ENCODE assay signal across 8 cellular contexts in genomic region chr5:37774912-37775483, GRCh38.
DNase-seq lines count a peak whose midpoint lies in the region; ATAC-seq and TF ChIP-seq lines count a peak whose summit lies in the region.

No MANE protein-coding gene starts in this region.

- H3K4me3 ChIP-seq in endodermal cell (ENCODE audit: low read length): no peak overlapping the region

- intact Hi-C loops in activated CD4-positive, alpha-beta T cell treated with anti-CD3 and anti-CD28 coated beads, Interleukin-2, amount 10 ng/mL, durations not matched to agents 24 days and 14 days (cut with micrococcal nuclease): no loop called here

- H3K27me3 Mint-ChIP-seq in activated CD4-positive, alpha-beta T cell treated with anti-CD3 and anti-CD28 coated beads, Interleukin-2, amount 10 ng/mL, durations not matched to agents 24 days and 14 days: no peaks in the 10 kb centered on the region
- H3K27me3 Mint-ChIP-seq in endodermal cell (ENCODE audit: insufficient read depth): no peaks in the 10 kb centered on the region

- no peak overlapping the region for H3K9ac ChIP-seq in endodermal cell (ENCODE audit: extremely low read depth, low read length, poor library complexity, severe bottlenecking)

- no peaks in the 10 kb centered on the region for H3K36me3 ChIP-seq in endodermal cell (ENCODE audit: control insufficient read depth, insufficient read depth, low read length)

- peak; percentile 85 for TF ChIP-seq CTCF in endodermal cell (conservative IDR thresholded peaks at IDR 0.05)

- peaks cover 12% of the 10 kb centered on the region for H3K9me3 ChIP-seq in endodermal cell (ENCODE audit: control insufficient read depth, low read length)

- WGBS in endodermal cell (ENCODE audit: insufficient coverage in 1 of 2, insufficient read length in 1 of 2), 2 experiments: 92% methylated on average over 9 of the region's 9 CpGs

- H3K4me1 ChIP-seq in endodermal cell (ENCODE audit: control insufficient read depth, insufficient read depth, low read length): no peaks in the 10 kb centered on the region

- H3K4me1 Mint-ChIP-seq in activated CD4-positive, alpha-beta T cell treated with anti-CD3 and anti-CD28 coated beads, Interleukin-2, amount 10 ng/mL, durations not matched to agents 24 days and 14 days: no peaks in the 10 kb centered on the region
- no peaks in the 10 kb centered on the region for H3K4me1 Mint-ChIP-seq in endodermal cell

- no peak overlapping the region for H3K27ac ChIP-seq in endodermal cell (ENCODE audit: low read depth, low read length)

- H3K36me3 Mint-ChIP-seq in activated CD4-positive, alpha-beta T cell treated with anti-CD3 and anti-CD28 coated beads, Interleukin-2, amount 10 ng/mL, durations not matched to agents 24 days and 14 days (ENCODE audit: low read depth): no peaks in the 10 kb centered on the region
- H3K36me3 Mint-ChIP-seq in endodermal cell (ENCODE audit: low read depth): peaks cover 4% of the 10 kb centered on the region

- no peak for ATAC-seq in GM18873 (IDR thresholded peaks at IDR 0.05; ENCODE audit: low FRiP score, unreplicated experiment)
- ATAC-seq in GM21619 (IDR thresholded peaks at IDR 0.05; ENCODE audit: unreplicated experiment): no peak

- no peak overlapping the region for H3K27ac Mint-ChIP-seq in activated CD4-positive, alpha-beta T cell treated with anti-CD3 and anti-CD28 coated beads, Interleukin-2, amount 10 ng/mL, durations not matched to agents 24 days and 14 days
- no peak overlapping the region for H3K27ac Mint-ChIP-seq in endodermal cell

- no peak overlapping the region for H3K4me3 Mint-ChIP-seq in activated CD4-positive, alpha-beta T cell treated with anti-CD3 and anti-CD28 coated beads, Interleukin-2, amount 10 ng/mL, durations not matched to agents 24 days and 14 days
- no peak overlapping the region for H3K4me3 Mint-ChIP-seq in endodermal cell

- peak; percentile 63 for DNase-seq in activated CD4-positive, alpha-beta T cell treated with anti-CD3 and anti-CD28 coated beads, Interleukin-2, amount 10 ng/mL, durations not matched to agents 24 days and 14 days
- DNase-seq in activated CD4-positive, alpha-beta T cell treated with anti-CD3 and anti-CD28 coated beads for 1 hour: no peak
- peak; percentile 22 for DNase-seq in NCI-H1694 treated with DMSO at 0.1 percent for 48 hours (lab: John Stamatoyannopoulos, UW)
- DNase-seq in endodermal cell: peak; percentile 82
- peak; percentile 24 to 32 for DNase-seq in stimulated activated CD4-positive, alpha-beta T cell treated with anti-CD3 and anti-CD28 coated beads, Interleukin-2, amount 100 ng/mL, for 48 hours
- DNase-seq in AG20443 (ENCODE audit: low spot score): no peak

- peaks cover 12% of the 10 kb centered on the region for H3K9me3 Mint-ChIP-seq in activated CD4-positive, alpha-beta T cell treated with anti-CD3 and anti-CD28 coated beads, Interleukin-2, amount 10 ng/mL, durations not matched to agents 24 days and 14 days
- H3K9me3 Mint-ChIP-seq in endodermal cell: peaks cover 26% of the 10 kb centered on the region

- no peaks in the 10 kb centered on the region for H3K27me3 ChIP-seq in endodermal cell (ENCODE audit: control insufficient read depth, insufficient read depth, low read length, poor library complexity, severe bottlenecking)

Comparison
In these comparisons a context has a peak if more than half of its experiments do, and no peak if none do; other contexts are left out.
1. DNase-seq: peak in activated CD4-positive, alpha-beta T cell treated with anti-CD3 and anti-CD28 coated beads, Interleukin-2, amount 10 ng/mL, durations not matched to agents 24 days and 14 days (single experiment), NCI-H1694 treated with DMSO at 0.1 percent for 48 hours (single experiment), endodermal cell (single experiment) and stimulated activated CD4-positive, alpha-beta T cell treated with anti-CD3 and anti-CD28 coated beads, Interleukin-2, amount 100 ng/mL, for 48 hours (2 of 2); none in activated CD4-positive, alpha-beta T cell treated with anti-CD3 and anti-CD28 coated beads for 1 hour (single experiment) and AG20443 (single experiment).